1 cellular context compared by ENCODE assay signal in genomic region chr10:43408710-43409384, GRCh38.
TF ChIP-seq lines count a peak whose summit lies in the region.

A gene with protein sequence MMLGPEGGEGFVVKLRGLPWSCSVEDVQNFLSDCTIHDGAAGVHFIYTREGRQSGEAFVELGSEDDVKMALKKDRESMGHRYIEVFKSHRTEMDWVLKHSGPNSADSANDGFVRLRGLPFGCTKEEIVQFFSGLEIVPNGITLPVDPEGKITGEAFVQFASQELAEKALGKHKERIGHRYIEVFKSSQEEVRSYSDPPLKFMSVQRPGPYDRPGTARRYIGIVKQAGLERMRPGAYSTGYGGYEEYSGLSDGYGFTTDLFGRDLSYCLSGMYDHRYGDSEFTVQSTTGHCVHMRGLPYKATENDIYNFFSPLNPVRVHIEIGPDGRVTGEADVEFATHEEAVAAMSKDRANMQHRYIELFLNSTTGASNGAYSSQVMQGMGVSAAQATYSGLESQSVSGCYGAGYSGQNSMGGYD (minus strand): TSS chr10:43409186. CDS start chr10:43387884, 21,302 bp downstream.

TF ChIP-seq in WTC11, 78 proteins besides CTCF, POLR2A, EP300 and RAD21 (continued from another document and continues in another):
- TF ChIP-seq, protein P1, sequence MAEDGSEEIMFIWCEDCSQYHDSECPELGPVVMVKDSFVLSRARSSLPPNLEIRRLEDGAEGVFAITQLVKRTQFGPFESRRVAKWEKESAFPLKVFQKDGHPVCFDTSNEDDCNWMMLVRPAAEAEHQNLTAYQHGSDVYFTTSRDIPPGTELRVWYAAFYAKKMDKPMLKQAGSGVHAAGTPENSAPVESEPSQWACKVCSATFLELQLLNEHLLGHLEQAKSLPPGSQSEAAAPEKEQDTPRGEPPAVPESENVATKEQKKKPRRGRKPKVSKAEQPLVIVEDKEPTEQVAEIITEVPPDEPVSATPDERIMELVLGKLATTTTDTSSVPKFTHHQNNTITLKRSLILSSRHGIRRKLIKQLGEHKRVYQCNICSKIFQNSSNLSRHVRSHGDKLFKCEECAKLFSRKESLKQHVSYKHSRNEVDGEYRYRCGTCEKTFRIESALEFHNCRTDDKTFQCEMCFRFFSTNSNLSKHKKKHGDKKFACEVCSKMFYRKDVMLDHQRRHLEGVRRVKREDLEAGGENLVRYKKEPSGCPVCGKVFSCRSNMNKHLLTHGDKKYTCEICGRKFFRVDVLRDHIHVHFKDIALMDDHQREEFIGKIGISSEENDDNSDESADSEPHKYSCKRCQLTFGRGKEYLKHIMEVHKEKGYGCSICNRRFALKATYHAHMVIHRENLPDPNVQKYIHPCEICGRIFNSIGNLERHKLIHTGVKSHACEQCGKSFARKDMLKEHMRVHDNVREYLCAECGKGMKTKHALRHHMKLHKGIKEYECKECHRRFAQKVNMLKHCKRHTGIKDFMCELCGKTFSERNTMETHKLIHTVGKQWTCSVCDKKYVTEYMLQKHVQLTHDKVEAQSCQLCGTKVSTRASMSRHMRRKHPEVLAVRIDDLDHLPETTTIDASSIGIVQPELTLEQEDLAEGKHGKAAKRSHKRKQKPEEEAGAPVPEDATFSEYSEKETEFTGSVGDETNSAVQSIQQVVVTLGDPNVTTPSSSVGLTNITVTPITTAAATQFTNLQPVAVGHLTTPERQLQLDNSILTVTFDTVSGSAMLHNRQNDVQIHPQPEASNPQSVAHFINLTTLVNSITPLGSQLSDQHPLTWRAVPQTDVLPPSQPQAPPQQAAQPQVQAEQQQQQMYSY (CRISPR knock-in tag; IDR thresholded peaks at IDR 0.05) = no peak; the same call in 1 of the 2 replicates
- no peak for TF ChIP-seq OVOL2 (CRISPR knock-in tag; IDR thresholded peaks at IDR 0.05; ENCODE audit: borderline replicate concordance)
- TF ChIP-seq IRF1 (CRISPR knock-in tag; IDR thresholded peaks at IDR 0.05) = peak; percentile 66; the same call in 1 of the 2 replicates
- no peak for TF ChIP-seq FOXJ3 (CRISPR knock-in tag; IDR thresholded peaks at IDR 0.05; ENCODE audit: borderline replicate concordance)
- no peak for TF ChIP-seq ATF1 (CRISPR knock-in tag; IDR thresholded peaks at IDR 0.05)
- peak; percentile 85 for TF ChIP-seq FOXP1 (CRISPR knock-in tag; IDR thresholded peaks at IDR 0.05; ENCODE audit: borderline replicate concordance)
- TF ChIP-seq NR1H2 (CRISPR knock-in tag; IDR thresholded peaks at IDR 0.05) = 0 out of 2 replicates have a peak, but pooled peaks have one; percentile 26
- TF ChIP-seq USF1 (CRISPR knock-in tag; IDR thresholded peaks at IDR 0.05) = peak; percentile 38; the same call in 1 of the 2 replicates
- TF ChIP-seq NFATC4 (CRISPR knock-in tag; IDR thresholded peaks at IDR 0.05) = no peak
- TF ChIP-seq ESRRA (CRISPR knock-in tag; IDR thresholded peaks at IDR 0.05; ENCODE audit: borderline replicate concordance) = peak; percentile 86; the same call in 1 of the 2 replicates
- no peak for TF ChIP-seq ZNF281 (CRISPR knock-in tag; IDR thresholded peaks at IDR 0.05)
- peak; percentile 70; the same call in 1 of the 2 replicates for TF ChIP-seq ZNF232 (CRISPR knock-in tag; IDR thresholded peaks at IDR 0.05)
- peak; percentile 64; the same call in 1 of the 2 replicates for TF ChIP-seq NFE2L1 (CRISPR knock-in tag; IDR thresholded peaks at IDR 0.05)
- TF ChIP-seq ZNF138 (CRISPR knock-in tag; conservative IDR thresholded peaks at IDR 0.05) = no peak
- TF ChIP-seq NFYB (CRISPR knock-in tag; conservative IDR thresholded peaks at IDR 0.05; ENCODE audit: low read depth) = peak; percentile 36; the same call in 1 of the 2 replicates
- no peak for TF ChIP-seq HMGA2 (CRISPR knock-in tag; IDR thresholded peaks at IDR 0.05)
- TF ChIP-seq NR2C2 (CRISPR knock-in tag; IDR thresholded peaks at IDR 0.05) = no peak
- TF ChIP-seq ZNF219 (CRISPR knock-in tag; IDR thresholded peaks at IDR 0.05; ENCODE audit: borderline replicate concordance) = no peak
- no peak for TF ChIP-seq JAZF1 (CRISPR knock-in tag; IDR thresholded peaks at IDR 0.05)
- TF ChIP-seq, protein P2, sequence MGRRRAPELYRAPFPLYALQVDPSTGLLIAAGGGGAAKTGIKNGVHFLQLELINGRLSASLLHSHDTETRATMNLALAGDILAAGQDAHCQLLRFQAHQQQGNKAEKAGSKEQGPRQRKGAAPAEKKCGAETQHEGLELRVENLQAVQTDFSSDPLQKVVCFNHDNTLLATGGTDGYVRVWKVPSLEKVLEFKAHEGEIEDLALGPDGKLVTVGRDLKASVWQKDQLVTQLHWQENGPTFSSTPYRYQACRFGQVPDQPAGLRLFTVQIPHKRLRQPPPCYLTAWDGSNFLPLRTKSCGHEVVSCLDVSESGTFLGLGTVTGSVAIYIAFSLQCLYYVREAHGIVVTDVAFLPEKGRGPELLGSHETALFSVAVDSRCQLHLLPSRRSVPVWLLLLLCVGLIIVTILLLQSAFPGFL (CRISPR knock-in tag; IDR thresholded peaks at IDR 0.05; ENCODE audit: borderline replicate concordance) = no peak
- no peak for TF ChIP-seq ZNF416 (CRISPR knock-in tag; IDR thresholded peaks at IDR 0.05)
- TF ChIP-seq ATF2 (CRISPR knock-in tag; IDR thresholded peaks at IDR 0.05; ENCODE audit: borderline replicate concordance, low read depth) = 0 out of 2 replicates have a peak, but pooled peaks have one; percentile 42
- TF ChIP-seq CBFB (CRISPR knock-in tag; IDR thresholded peaks at IDR 0.05; ENCODE audit: low read depth) = no peak
- TF ChIP-seq, protein P3, sequence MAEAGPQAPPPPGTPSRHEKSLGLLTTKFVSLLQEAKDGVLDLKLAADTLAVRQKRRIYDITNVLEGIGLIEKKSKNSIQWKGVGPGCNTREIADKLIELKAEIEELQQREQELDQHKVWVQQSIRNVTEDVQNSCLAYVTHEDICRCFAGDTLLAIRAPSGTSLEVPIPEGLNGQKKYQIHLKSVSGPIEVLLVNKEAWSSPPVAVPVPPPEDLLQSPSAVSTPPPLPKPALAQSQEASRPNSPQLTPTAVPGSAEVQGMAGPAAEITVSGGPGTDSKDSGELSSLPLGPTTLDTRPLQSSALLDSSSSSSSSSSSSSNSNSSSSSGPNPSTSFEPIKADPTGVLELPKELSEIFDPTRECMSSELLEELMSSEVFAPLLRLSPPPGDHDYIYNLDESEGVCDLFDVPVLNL (CRISPR knock-in tag; IDR thresholded peaks at IDR 0.05; ENCODE audit: borderline replicate concordance, low read depth) = peak; percentile 71; the same call in 1 of the 2 replicates
- TF ChIP-seq GTF2I (CRISPR knock-in tag; conservative IDR thresholded peaks at IDR 0.05) = no peak
- TF ChIP-seq, protein P4, sequence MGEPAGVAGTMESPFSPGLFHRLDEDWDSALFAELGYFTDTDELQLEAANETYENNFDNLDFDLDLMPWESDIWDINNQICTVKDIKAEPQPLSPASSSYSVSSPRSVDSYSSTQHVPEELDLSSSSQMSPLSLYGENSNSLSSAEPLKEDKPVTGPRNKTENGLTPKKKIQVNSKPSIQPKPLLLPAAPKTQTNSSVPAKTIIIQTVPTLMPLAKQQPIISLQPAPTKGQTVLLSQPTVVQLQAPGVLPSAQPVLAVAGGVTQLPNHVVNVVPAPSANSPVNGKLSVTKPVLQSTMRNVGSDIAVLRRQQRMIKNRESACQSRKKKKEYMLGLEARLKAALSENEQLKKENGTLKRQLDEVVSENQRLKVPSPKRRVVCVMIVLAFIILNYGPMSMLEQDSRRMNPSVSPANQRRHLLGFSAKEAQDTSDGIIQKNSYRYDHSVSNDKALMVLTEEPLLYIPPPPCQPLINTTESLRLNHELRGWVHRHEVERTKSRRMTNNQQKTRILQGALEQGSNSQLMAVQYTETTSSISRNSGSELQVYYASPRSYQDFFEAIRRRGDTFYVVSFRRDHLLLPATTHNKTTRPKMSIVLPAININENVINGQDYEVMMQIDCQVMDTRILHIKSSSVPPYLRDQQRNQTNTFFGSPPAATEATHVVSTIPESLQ (CRISPR knock-in tag; IDR thresholded peaks at IDR 0.05) = no peak
- no peak for TF ChIP-seq CREB1 (CRISPR knock-in tag; IDR thresholded peaks at IDR 0.05)
- TF ChIP-seq ELF4 (CRISPR knock-in tag; IDR thresholded peaks at IDR 0.05; ENCODE audit: low read depth) = no peak
- TF ChIP-seq, protein P5, sequence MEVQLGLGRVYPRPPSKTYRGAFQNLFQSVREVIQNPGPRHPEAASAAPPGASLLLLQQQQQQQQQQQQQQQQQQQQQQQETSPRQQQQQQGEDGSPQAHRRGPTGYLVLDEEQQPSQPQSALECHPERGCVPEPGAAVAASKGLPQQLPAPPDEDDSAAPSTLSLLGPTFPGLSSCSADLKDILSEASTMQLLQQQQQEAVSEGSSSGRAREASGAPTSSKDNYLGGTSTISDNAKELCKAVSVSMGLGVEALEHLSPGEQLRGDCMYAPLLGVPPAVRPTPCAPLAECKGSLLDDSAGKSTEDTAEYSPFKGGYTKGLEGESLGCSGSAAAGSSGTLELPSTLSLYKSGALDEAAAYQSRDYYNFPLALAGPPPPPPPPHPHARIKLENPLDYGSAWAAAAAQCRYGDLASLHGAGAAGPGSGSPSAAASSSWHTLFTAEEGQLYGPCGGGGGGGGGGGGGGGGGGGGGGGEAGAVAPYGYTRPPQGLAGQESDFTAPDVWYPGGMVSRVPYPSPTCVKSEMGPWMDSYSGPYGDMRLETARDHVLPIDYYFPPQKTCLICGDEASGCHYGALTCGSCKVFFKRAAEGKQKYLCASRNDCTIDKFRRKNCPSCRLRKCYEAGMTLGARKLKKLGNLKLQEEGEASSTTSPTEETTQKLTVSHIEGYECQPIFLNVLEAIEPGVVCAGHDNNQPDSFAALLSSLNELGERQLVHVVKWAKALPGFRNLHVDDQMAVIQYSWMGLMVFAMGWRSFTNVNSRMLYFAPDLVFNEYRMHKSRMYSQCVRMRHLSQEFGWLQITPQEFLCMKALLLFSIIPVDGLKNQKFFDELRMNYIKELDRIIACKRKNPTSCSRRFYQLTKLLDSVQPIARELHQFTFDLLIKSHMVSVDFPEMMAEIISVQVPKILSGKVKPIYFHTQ (CRISPR knock-in tag; IDR thresholded peaks at IDR 0.05) = no peak
- TF ChIP-seq, protein P6, sequence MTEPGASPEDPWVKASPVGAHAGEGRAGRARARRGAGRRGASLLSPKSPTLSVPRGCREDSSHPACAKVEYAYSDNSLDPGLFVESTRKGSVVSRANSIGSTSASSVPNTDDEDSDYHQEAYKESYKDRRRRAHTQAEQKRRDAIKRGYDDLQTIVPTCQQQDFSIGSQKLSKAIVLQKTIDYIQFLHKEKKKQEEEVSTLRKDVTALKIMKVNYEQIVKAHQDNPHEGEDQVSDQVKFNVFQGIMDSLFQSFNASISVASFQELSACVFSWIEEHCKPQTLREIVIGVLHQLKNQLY (CRISPR knock-in tag; IDR thresholded peaks at IDR 0.05) = no peak
- peak; percentile 62; the same call in 1 of the 2 replicates for TF ChIP-seq SMAD4 (CRISPR knock-in tag; IDR thresholded peaks at IDR 0.05)
- no peak for TF ChIP-seq PRRX2 (CRISPR knock-in tag; IDR thresholded peaks at IDR 0.05)
- no peak for TF ChIP-seq ZNF263 (CRISPR knock-in tag; IDR thresholded peaks at IDR 0.05; ENCODE audit: low read depth)
- no peak for TF ChIP-seq EMX1 (CRISPR knock-in tag; IDR thresholded peaks at IDR 0.05)
- TF ChIP-seq, protein P7, sequence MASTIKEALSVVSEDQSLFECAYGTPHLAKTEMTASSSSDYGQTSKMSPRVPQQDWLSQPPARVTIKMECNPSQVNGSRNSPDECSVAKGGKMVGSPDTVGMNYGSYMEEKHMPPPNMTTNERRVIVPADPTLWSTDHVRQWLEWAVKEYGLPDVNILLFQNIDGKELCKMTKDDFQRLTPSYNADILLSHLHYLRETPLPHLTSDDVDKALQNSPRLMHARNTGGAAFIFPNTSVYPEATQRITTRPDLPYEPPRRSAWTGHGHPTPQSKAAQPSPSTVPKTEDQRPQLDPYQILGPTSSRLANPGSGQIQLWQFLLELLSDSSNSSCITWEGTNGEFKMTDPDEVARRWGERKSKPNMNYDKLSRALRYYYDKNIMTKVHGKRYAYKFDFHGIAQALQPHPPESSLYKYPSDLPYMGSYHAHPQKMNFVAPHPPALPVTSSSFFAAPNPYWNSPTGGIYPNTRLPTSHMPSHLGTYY (CRISPR knock-in tag; IDR thresholded peaks at IDR 0.05) = no peak
- TF ChIP-seq RELA (CRISPR knock-in tag; IDR thresholded peaks at IDR 0.05; ENCODE audit: borderline replicate concordance) = peak; percentile 76; the same call in 1 of the 2 replicates
